In genomic region chr17:58010067-58010799, GRCh38 we compare ENCODE assay signal across 2 cellular contexts.
A peak's percentile ranks its signal among the peaks of the same experiment; 100 is the strongest.
TF ChIP-seq lines count a peak whose summit lies in the region.

No MANE protein-coding gene starts in this region.

TF ChIP-seq in HepG2, 621 proteins besides CTCF, POLR2A, EP300 and RAD21 (continues in another document):
- TF ChIP-seq ZNF20 (CRISPR knock-in tag; IDR thresholded peaks at IDR 0.05) (no peak), THYN1 (CRISPR knock-in tag; IDR thresholded peaks at IDR 0.05; ENCODE audit: borderline replicate concordance, low read depth) (no peak), PHB2 (IDR thresholded peaks at IDR 0.05; ENCODE audit: partially characterized antibody) (no peak), SAFB2 (CRISPR knock-in tag; IDR thresholded peaks at IDR 0.05; ENCODE audit: borderline replicate concordance, low read depth) (no peak), ZNF362 (CRISPR knock-in tag; IDR thresholded peaks at IDR 0.05; ENCODE audit: borderline replicate concordance) (peak; percentile 66; the same call in 1 of the 2 replicates), ARID5B (CRISPR knock-in tag; IDR thresholded peaks at IDR 0.05) (no peak), ZNF770 (CRISPR knock-in tag; IDR thresholded peaks at IDR 0.05) (peak; percentile 70), ZNF761 (CRISPR knock-in tag; conservative IDR thresholded peaks at IDR 0.05) (no peak), BCLAF1 (IDR thresholded peaks at IDR 0.05) (no peak), ZNF24 (IDR thresholded peaks at IDR 0.05) (no peak), TFDP1 (CRISPR knock-in tag; IDR thresholded peaks at IDR 0.05; ENCODE audit: borderline replicate concordance) (no peak)

TF ChIP-seq in HEK293T, 16 proteins besides CTCF, POLR2A, EP300 and RAD21:
- no peak for TF ChIP-seq ARNT (IDR thresholded peaks at IDR 0.05)
- no peak for TF ChIP-seq HDGF (IDR thresholded peaks at IDR 0.05; ENCODE audit: borderline replicate concordance)
- no peak for TF ChIP-seq ZNF384 (IDR thresholded peaks at IDR 0.05)
- TF ChIP-seq L3MBTL2 (conservative IDR thresholded peaks at IDR 0.05), result no peak
- no peak for TF ChIP-seq LEF1 (IDR thresholded peaks at IDR 0.05; ENCODE audit: borderline replicate concordance)
- TF ChIP-seq FOXA1 (IDR thresholded peaks at IDR 0.05), result no peak
- TF ChIP-seq FOXK2 (IDR thresholded peaks at IDR 0.05), result no peak
- no peak for TF ChIP-seq PKNOX1 (IDR thresholded peaks at IDR 0.05)
- no peak for TF ChIP-seq BHLHE40 (IDR thresholded peaks at IDR 0.05; ENCODE audit: borderline replicate concordance)
- no peak for TF ChIP-seq ELF4 (IDR thresholded peaks at IDR 0.05)
